In the genomic region with DNA sequence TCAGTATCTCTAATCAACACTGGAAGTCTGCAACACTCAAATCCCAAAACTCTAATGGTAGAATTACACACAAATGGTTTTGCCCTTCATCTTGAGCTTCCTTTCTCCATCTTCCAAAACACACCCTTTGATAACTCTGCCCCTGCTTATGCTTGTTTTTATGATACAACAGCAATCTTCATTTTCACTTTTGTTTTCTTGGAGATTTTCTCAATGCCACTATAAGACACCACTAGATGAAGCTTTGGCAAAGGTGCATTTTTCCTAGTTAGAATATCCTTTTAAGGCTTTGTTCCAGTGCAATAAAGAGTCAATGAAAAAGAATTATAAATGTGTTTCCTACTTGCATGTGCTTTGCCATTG, we compare ENCODE assay signal across 24 cellular contexts.
DNase-seq lines count a peak whose midpoint lies in the region; ATAC-seq, FAIRE-seq and TF ChIP-seq lines count a peak whose summit lies in the region.
"Had no signal": no experiment of that assay in that cellular context is flagged by ENCODE, and none has a peak within 500 bp of the region (broad histone marks: within the 10 kb centered on the region; RNA-seq: fewer than 3 reads in every experiment).

No MANE protein-coding gene starts in this region.

- ATAC-seq in GM18502 (IDR thresholded peaks at IDR 0.05; ENCODE audit: poor library complexity, unreplicated experiment) (peak; percentile 41), GM19324 (IDR thresholded peaks at IDR 0.05; ENCODE audit: low FRiP score, unreplicated experiment) (peak; percentile 61), GM21723 (IDR thresholded peaks at IDR 0.05; ENCODE audit: unreplicated experiment) (peak; percentile 49), HG03342 (IDR thresholded peaks at IDR 0.05; ENCODE audit: unreplicated experiment) (peak; percentile 43), GM21528 (IDR thresholded peaks at IDR 0.05; ENCODE audit: low FRiP score, unreplicated experiment) (no peak), GM21515 (IDR thresholded peaks at IDR 0.05; ENCODE audit: unreplicated experiment) (no peak)
- ATAC-seq: activated T-helper 17 cell treated with anti-CD3 and anti-CD28 coated beads, Interleukin-2, amount 50 U/mL, for 72 hours; CD8-positive, alpha-beta T cell; stimulated activated naive B cell treated with anti-CD40 and anti-IgM and Interleukin-4, amounts not matched to agents 10 μg/mL and 1 μg/mL and 100 μg/mL, for 72 hours; upper lobe of right lung had no signal

- no peaks in the 10 kb centered on the region for H3K36me3 Mint-ChIP-seq in activated T-helper 1 cell treated with anti-CD3 and anti-CD28 coated beads, Interleukin-12 subunit alpha, Interleukin-12 subunit beta, Interleukin-2, Interleukin-4 antibody, amounts not matched to agents 30 ng/mL and 10 ng/mL and 1 ng/mL, durations not matched to agents 14 hours and 24 hours and 36 hours (ENCODE audit: low read depth)
- H3K36me3 Mint-ChIP-seq: CD8-positive, alpha-beta T cell; stimulated activated naive B cell treated with anti-CD40 and anti-IgM and Interleukin-4, amounts not matched to agents 10 μg/mL and 1 μg/mL and 100 μg/mL, for 72 hours had no signal

- H3K4me3 Mint-ChIP-seq in activated T-helper 1 cell treated with anti-CD3 and anti-CD28 coated beads, Interleukin-12 subunit alpha, Interleukin-12 subunit beta, Interleukin-2, Interleukin-4 antibody, amounts not matched to agents 30 ng/mL and 10 ng/mL and 1 ng/mL, durations not matched to agents 14 hours and 24 hours and 36 hours, result no peak overlapping the region
- H3K4me3 Mint-ChIP-seq: activated B cell treated with CpG ODN at 0.5 μM for 24 hours; activated T-helper 17 cell treated with anti-CD3 and anti-CD28 coated beads, Interleukin-2, amount 50 U/mL, for 72 hours; B cell; CD8-positive, alpha-beta T cell; stimulated activated naive B cell treated with anti-CD40 and anti-IgM and Interleukin-4, amounts not matched to agents 10 μg/mL and 1 μg/mL and 100 μg/mL, for 72 hours had no signal

- no peaks in the 10 kb centered on the region for H3K27me3 Mint-ChIP-seq in activated T-helper 1 cell treated with anti-CD3 and anti-CD28 coated beads, Interleukin-12 subunit alpha, Interleukin-12 subunit beta, Interleukin-2, Interleukin-4 antibody, amounts not matched to agents 30 ng/mL and 10 ng/mL and 1 ng/mL, durations not matched to agents 14 hours and 24 hours and 36 hours (ENCODE audit: insufficient read depth)
- H3K27me3 Mint-ChIP-seq: activated B cell treated with CpG ODN at 0.5 μM for 24 hours; activated T-helper 17 cell treated with anti-CD3 and anti-CD28 coated beads, Interleukin-2, amount 50 U/mL, for 72 hours; B cell; stimulated activated naive B cell treated with anti-CD40 and anti-IgM and Interleukin-4, amounts not matched to agents 10 μg/mL and 1 μg/mL and 100 μg/mL, for 72 hours had no signal

- intact Hi-C loops in activated T-helper 1 cell treated with anti-CD3 and anti-CD28 coated beads, Interleukin-12 subunit alpha, Interleukin-12 subunit beta, Interleukin-2, Interleukin-4 antibody, amounts not matched to agents 30 ng/mL and 10 ng/mL and 1 ng/mL, durations not matched to agents 14 hours and 24 hours and 36 hours (cut with micrococcal nuclease), result no loop called here

- H3K4me1 Mint-ChIP-seq in activated T-helper 1 cell treated with anti-CD3 and anti-CD28 coated beads, Interleukin-12 subunit alpha, Interleukin-12 subunit beta, Interleukin-2, Interleukin-4 antibody, amounts not matched to agents 30 ng/mL and 10 ng/mL and 1 ng/mL, durations not matched to agents 14 hours and 24 hours and 36 hours (ENCODE audit: low read depth), result peaks cover 12% of the 10 kb centered on the region
- H3K4me1 Mint-ChIP-seq: activated B cell treated with CpG ODN at 0.5 μM for 24 hours; activated T-helper 17 cell treated with anti-CD3 and anti-CD28 coated beads, Interleukin-2, amount 50 U/mL, for 72 hours; B cell; stimulated activated naive B cell treated with anti-CD40 and anti-IgM and Interleukin-4, amounts not matched to agents 10 μg/mL and 1 μg/mL and 100 μg/mL, for 72 hours had no signal

- H3K27ac Mint-ChIP-seq in activated T-helper 1 cell treated with anti-CD3 and anti-CD28 coated beads, Interleukin-12 subunit alpha, Interleukin-12 subunit beta, Interleukin-2, Interleukin-4 antibody, amounts not matched to agents 30 ng/mL and 10 ng/mL and 1 ng/mL, durations not matched to agents 14 hours and 24 hours and 36 hours, result no peak overlapping the region
- H3K27ac Mint-ChIP-seq: activated B cell treated with CpG ODN at 0.5 μM for 24 hours; activated T-helper 17 cell treated with anti-CD3 and anti-CD28 coated beads, Interleukin-2, amount 50 U/mL, for 72 hours; B cell; CD8-positive, alpha-beta T cell; stimulated activated naive B cell treated with anti-CD40 and anti-IgM and Interleukin-4, amounts not matched to agents 10 μg/mL and 1 μg/mL and 100 μg/mL, for 72 hours had no signal

- H3K9me3 Mint-ChIP-seq in activated T-helper 1 cell treated with anti-CD3 and anti-CD28 coated beads, Interleukin-12 subunit alpha, Interleukin-12 subunit beta, Interleukin-2, Interleukin-4 antibody, amounts not matched to agents 30 ng/mL and 10 ng/mL and 1 ng/mL, durations not matched to agents 14 hours and 24 hours and 36 hours, result no peaks in the 10 kb centered on the region
- H3K9me3 Mint-ChIP-seq: activated B cell treated with CpG ODN at 0.5 μM for 24 hours; activated T-helper 17 cell treated with anti-CD3 and anti-CD28 coated beads, Interleukin-2, amount 50 U/mL, for 72 hours; CD8-positive, alpha-beta T cell; stimulated activated naive B cell treated with anti-CD40 and anti-IgM and Interleukin-4, amounts not matched to agents 10 μg/mL and 1 μg/mL and 100 μg/mL, for 72 hours had no signal

- no peak for TF ChIP-seq CTCF in D721Med (IDR thresholded peaks at IDR 0.05; ENCODE audit: insufficient read depth, missing control alignments)

- no peak for FAIRE-seq in D721Med (lab: Jason Lieb, UNC)
- FAIRE-seq: keratinocyte had no signal

- no peak for DNase-seq in D721Med (ENCODE audit: insufficient read length, low spot score)
- no peak for DNase-seq in activated T-helper 1 cell treated with anti-CD3 and anti-CD28 coated beads, Interleukin-12 subunit alpha, Interleukin-12 subunit beta, Interleukin-2, Interleukin-4 antibody, amounts not matched to agents 30 ng/mL and 10 ng/mL and 1 ng/mL, durations not matched to agents 14 hours and 24 hours and 36 hours (ENCODE audit: low spot score)
- DNase-seq: activated B cell treated with CpG ODN at 0.5 μM for 24 hours; activated CD4-positive, alpha-beta T cell treated with anti-CD3 and anti-CD28 coated beads, Interleukin-2, amount 50 U/mL, for 4 hours; activated naive CD4-positive, alpha-beta T cell treated with anti-CD3 and anti-CD28 coated beads, Interleukin-2, amount 50 U/mL, for 16 hours; amygdala; CD8-positive, alpha-beta T cell; DMS 273 treated with DMSO at 0.1 percent for 48 hours; effector CD4-positive, alpha-beta T cell; H7; NCI-H1105 treated with DMSO at 0.1 percent for 48 hours; NCI-H774; RPMI8226; stimulated activated naive B cell treated with anti-CD40 and anti-IgM and Interleukin-4, amounts not matched to agents 10 μg/mL and 1 μg/mL and 100 μg/mL, for 72 hours; upper lobe of right lung had no signal

Comparison
In these comparisons a context has a peak if more than half of its experiments do, and no peak if none do; other contexts are left out.
1. ATAC-seq: peak in GM18502 (single experiment), GM19324 (single experiment), GM21723 (single experiment) and HG03342 (single experiment); none in GM21528 (single experiment) and GM21515 (single experiment).